ENCODE assay signal across 15 cellular contexts in genomic region chr1:147080671-147081394, GRCh38.
DNase-seq lines count a peak whose midpoint lies in the region; ATAC-seq and TF ChIP-seq lines count a peak whose summit lies in the region.
"Had no signal": no experiment of that assay in that cellular context is flagged by ENCODE, and none has a peak within 500 bp of the region (broad histone marks: within the 10 kb centered on the region; RNA-seq: fewer than 3 reads in every experiment).

No MANE protein-coding gene starts in this region.

- peaks cover 91% of the 10 kb centered on the region for H3K27me3 Mint-ChIP-seq in stimulated activated naive CD8-positive, alpha-beta T cell treated with anti-CD3 and anti-CD28 coated beads, Interleukin-15, Interleukin-2, amounts not matched to agents 100 ng/mL and 50 ng/mL, for 24 hours
- peaks cover 88% of the 10 kb centered on the region for H3K27me3 Mint-ChIP-seq in activated naive CD8-positive, alpha-beta T cell treated with anti-CD3 and anti-CD28 coated beads, Interleukin-2, amount 50 U/mL, for 24 hours

- H3K9me3 ChIP-seq in adrenal gland (replicated peaks in 1 of 3) = no peaks in the 10 kb centered on the region
- no peaks in the 10 kb centered on the region for H3K9me3 ChIP-seq in uterus
- H3K9me3 ChIP-seq: lower lobe of right lung, thyroid gland had no signal

- no peaks in the 10 kb centered on the region for H3K9me3 Mint-ChIP-seq in stimulated activated naive CD8-positive, alpha-beta T cell treated with anti-CD3 and anti-CD28 coated beads, Interleukin-15, Interleukin-2, amounts not matched to agents 100 ng/mL and 50 ng/mL, for 24 hours
- no peaks in the 10 kb centered on the region for H3K9me3 Mint-ChIP-seq in activated naive CD8-positive, alpha-beta T cell treated with anti-CD3 and anti-CD28 coated beads, Interleukin-2, amount 50 U/mL, for 24 hours

- peak overlapping the region; percentile 73 for H3K4me3 Mint-ChIP-seq in stimulated activated naive CD8-positive, alpha-beta T cell treated with anti-CD3 and anti-CD28 coated beads, Interleukin-15, Interleukin-2, amounts not matched to agents 100 ng/mL and 50 ng/mL, for 24 hours
- H3K4me3 Mint-ChIP-seq in activated naive CD8-positive, alpha-beta T cell treated with anti-CD3 and anti-CD28 coated beads, Interleukin-2, amount 50 U/mL, for 24 hours = peak overlapping the region; percentile 63

- H3K4me3 ChIP-seq in adrenal gland = no peak overlapping the region
- H3K4me3 ChIP-seq in uterus = no peak overlapping the region
- H3K4me3 ChIP-seq: PC-9, thyroid gland had no signal

- intact Hi-C loops in adrenal gland (cut with DNase I) (no loop called here), uterus (cut with DNase I; ENCODE audit: low total_unique reads) (no loop called here)

- H3K27ac Mint-ChIP-seq in stimulated activated naive CD8-positive, alpha-beta T cell treated with anti-CD3 and anti-CD28 coated beads, Interleukin-15, Interleukin-2, amounts not matched to agents 100 ng/mL and 50 ng/mL, for 24 hours = no peak overlapping the region
- no peak overlapping the region for H3K27ac Mint-ChIP-seq in activated naive CD8-positive, alpha-beta T cell treated with anti-CD3 and anti-CD28 coated beads, Interleukin-2, amount 50 U/mL, for 24 hours

- H3K4me1 ChIP-seq in adrenal gland (replicated peaks in 1 of 2) (peaks cover 5 to 8% of the 10 kb centered on the region in 2 donors), uterus (peaks cover 0 to 14% of the 10 kb centered on the region in 2 donors)

- H3K36me3 Mint-ChIP-seq in stimulated activated naive CD8-positive, alpha-beta T cell treated with anti-CD3 and anti-CD28 coated beads, Interleukin-15, Interleukin-2, amounts not matched to agents 100 ng/mL and 50 ng/mL, for 24 hours (ENCODE audit: low read depth) = no peaks in the 10 kb centered on the region
- H3K36me3 Mint-ChIP-seq in activated naive CD8-positive, alpha-beta T cell treated with anti-CD3 and anti-CD28 coated beads, Interleukin-2, amount 50 U/mL, for 24 hours (ENCODE audit: low read depth) = peaks cover 4% of the 10 kb centered on the region

- no peak for DNase-seq in stimulated activated naive CD8-positive, alpha-beta T cell treated with anti-CD3 and anti-CD28 coated beads, Interleukin-15, Interleukin-2, amounts not matched to agents 100 U/mL and 50 U/mL, for 24 hours
- DNase-seq in activated naive CD8-positive, alpha-beta T cell treated with anti-CD3 and anti-CD28 coated beads, Interleukin-2, amount 50 U/mL, for 24 hours = no peak
- peak; percentile 66 for DNase-seq in left kidney (ENCODE audit: low read depth, low spot score)
- no peak for DNase-seq in adrenal gland
- DNase-seq in uterus = no peak
- DNase-seq: cortex of kidney, KG1, lower lobe of right lung, NCI-H2081 treated with DMSO at 0.1 percent for 48 hours, PC-9, thyroid gland had no signal

- TF ChIP-seq POLR2A in adrenal gland (IDR thresholded peaks at IDR 0.05) = no peak
- TF ChIP-seq POLR2A in uterus (IDR thresholded peaks at IDR 0.05) = no peak

- H3K36me3 ChIP-seq in adrenal gland (replicated peaks in 1 of 2) (no peaks in the 10 kb centered on the region), uterus (no peaks in the 10 kb centered on the region)
- H3K36me3 ChIP-seq: gastroesophageal sphincter, lower lobe of right lung, thyroid gland had no signal

- 15 to 21% (median 16%) methylated on average over 10 to 28 of the region's 28 CpGs for WGBS in adrenal gland, 4 donors

- H3K4me1 Mint-ChIP-seq in stimulated activated naive CD8-positive, alpha-beta T cell treated with anti-CD3 and anti-CD28 coated beads, Interleukin-15, Interleukin-2, amounts not matched to agents 100 ng/mL and 50 ng/mL, for 24 hours (ENCODE audit: low read depth) = peaks cover 48% of the 10 kb centered on the region
- peaks cover 50% of the 10 kb centered on the region for H3K4me1 Mint-ChIP-seq in activated naive CD8-positive, alpha-beta T cell treated with anti-CD3 and anti-CD28 coated beads, Interleukin-2, amount 50 U/mL, for 24 hours

- H3K27ac ChIP-seq in adrenal gland (no peak overlapping the region), uterus (no peak overlapping the region)
- H3K27ac ChIP-seq: gastroesophageal sphincter, lower lobe of right lung, PC-9, thyroid gland had no signal

- ATAC-seq in stimulated activated naive CD8-positive, alpha-beta T cell treated with anti-CD3 and anti-CD28 coated beads, Interleukin-15, Interleukin-2, amounts not matched to agents 100 U/mL and 50 U/mL, for 24 hours = no peak
- ATAC-seq in activated naive CD8-positive, alpha-beta T cell treated with anti-CD3 and anti-CD28 coated beads, Interleukin-2, amount 50 U/mL, for 24 hours = no peak
- no peak for ATAC-seq in HG02981 (IDR thresholded peaks at IDR 0.05; ENCODE audit: unreplicated experiment)
- ATAC-seq in HG03039 (IDR thresholded peaks at IDR 0.05; ENCODE audit: unreplicated experiment) = no peak
- ATAC-seq: gastroesophageal sphincter, lower lobe of right lung had no signal

- H3K27me3 ChIP-seq in adrenal gland = peaks cover 79% of the 10 kb centered on the region
- H3K27me3 ChIP-seq in uterus = peaks cover 5 to 70% of the 10 kb centered on the region in 2 donors

- TF ChIP-seq CTCF in adrenal gland (IDR thresholded peaks at IDR 0.05) (no peak), uterus (IDR thresholded peaks at IDR 0.05) (no peak)
